In genomic region chr20:11027224-11027623, GRCh38 we compare ENCODE assay signal across 29 cellular contexts.
"Had no signal": no experiment of that assay in that cellular context is flagged by ENCODE, and none has a peak within 500 bp of the region (broad histone marks: within the 10 kb centered on the region; RNA-seq: fewer than 3 reads in every experiment).

No MANE protein-coding gene starts in this region.

- H3K36me3 ChIP-seq: stomach, suprapubic skin, thoracic aorta, thyroid gland, tibial artery, tibial nerve, transverse colon, upper lobe of left lung, upper lobe of right lung, uterus, vagina had no signal

- DNase-seq: stimulated activated CD4-positive, alpha-beta T cell treated with anti-CD3 and anti-CD28 coated beads, Interleukin-2, amount 100 ng/mL, for 48 hours; stimulated activated CD4-positive, alpha-beta T cell treated with anti-CD3 and anti-CD28 coated beads, Interleukin-4, amount 100 ng/mL, for 1 hour; stimulated activated CD4-positive, alpha-beta T cell treated with anti-CD3 and anti-CD28 coated beads, Interleukin-4, amount 100 ng/mL, for 24 hours; stimulated activated CD4-positive, alpha-beta T cell treated with anti-CD3 and anti-CD28 coated beads, Interleukin-4, amount 100 ng/mL, for 4 hours; stimulated activated CD8-positive, alpha-beta memory T cell treated with anti-CD3 and anti-CD28 coated beads, Interleukin-4, amount 100 ng/mL, for 48 hours; stimulated activated naive B cell treated with anti-CD40 and anti-IgM and Interleukin-4, amounts not matched to agents 10 μg/mL and 1 μg/mL and 100 μg/mL, for 72 hours; stimulated activated naive CD4-positive, alpha-beta T cell; stimulated activated naive CD4-positive, alpha-beta T cell treated with Interleukin-2 at 50 U/mL for 16 hours; stimulated activated naive CD8-positive, alpha-beta T cell treated with anti-CD3 and anti-CD28 coated beads, Interleukin-15, amount 100 ng/mL, for 72 hours; stimulated activated naive CD8-positive, alpha-beta T cell treated with anti-CD3 and anti-CD28 coated beads, Interleukin-15, Interleukin-2, amounts not matched to agents 100 U/mL and 50 U/mL, for 24 hours; stomach; substantia nigra; testis; thyroid gland; tibial artery; transverse colon; trophoblast cell; upper lobe of left lung; upper lobe of right lung; uterus had no signal

- H3K4me3 ChIP-seq: stomach, suprapubic skin, testis, thoracic aorta, thyroid gland, tibial artery, tibial nerve, transverse colon, upper lobe of left lung, upper lobe of right lung, uterus, vagina had no signal

- H3K4me3 Mint-ChIP-seq: stimulated activated effector memory CD8-positive, alpha-beta T cell treated with anti-CD3 and anti-CD28 coated beads, Interleukin-12 subunit alpha, Interleukin-12 subunit beta, amount 100 ng/mL, for 72 hours; stimulated activated memory B cell treated with anti-CD40 and anti-IgM and Interleukin-4, amounts not matched to agents 10 μg/mL and 1 μg/mL and 100 μg/mL, for 72 hours; stimulated activated naive B cell treated with anti-CD40 and anti-IgM and Interleukin-4, amounts not matched to agents 10 μg/mL and 1 μg/mL and 100 μg/mL, for 72 hours; stimulated activated naive CD8-positive, alpha-beta T cell treated with anti-CD3 and anti-CD28 coated beads, Interleukin-15, amount 100 ng/mL, for 72 hours; stimulated activated naive CD8-positive, alpha-beta T cell treated with anti-CD3 and anti-CD28 coated beads, Interleukin-15, Interleukin-2, amounts not matched to agents 100 ng/mL and 50 ng/mL, for 24 hours; type B pancreatic cell had no signal

- H3K27me3 ChIP-seq: stomach, suprapubic skin, testis, thyroid gland, tibial artery, tibial nerve, transverse colon, upper lobe of left lung, upper lobe of right lung, uterus, vagina had no signal

- H3K27ac ChIP-seq: stomach, suprapubic skin, testis, thoracic aorta, thyroid gland, tibial artery, tibial nerve, transverse colon, upper lobe of left lung, upper lobe of right lung, uterus, vagina had no signal

- H3K27ac Mint-ChIP-seq: stimulated activated effector memory CD8-positive, alpha-beta T cell treated with anti-CD3 and anti-CD28 coated beads, Interleukin-12 subunit alpha, Interleukin-12 subunit beta, amount 100 ng/mL, for 72 hours; stimulated activated memory B cell treated with anti-CD40 and anti-IgM and Interleukin-4, amounts not matched to agents 10 μg/mL and 1 μg/mL and 100 μg/mL, for 72 hours; stimulated activated naive B cell treated with anti-CD40 and anti-IgM and Interleukin-4, amounts not matched to agents 10 μg/mL and 1 μg/mL and 100 μg/mL, for 72 hours; stimulated activated naive CD8-positive, alpha-beta T cell treated with anti-CD3 and anti-CD28 coated beads, Interleukin-15, amount 100 ng/mL, for 72 hours; stimulated activated naive CD8-positive, alpha-beta T cell treated with anti-CD3 and anti-CD28 coated beads, Interleukin-15, Interleukin-2, amounts not matched to agents 100 ng/mL and 50 ng/mL, for 24 hours; type B pancreatic cell had no signal

- H3K27me3 Mint-ChIP-seq: stimulated activated memory B cell treated with anti-CD40 and anti-IgM and Interleukin-4, amounts not matched to agents 10 μg/mL and 1 μg/mL and 100 μg/mL, for 72 hours; stimulated activated naive B cell treated with anti-CD40 and anti-IgM and Interleukin-4, amounts not matched to agents 10 μg/mL and 1 μg/mL and 100 μg/mL, for 72 hours; stimulated activated naive CD8-positive, alpha-beta T cell treated with anti-CD3 and anti-CD28 coated beads, Interleukin-15, amount 100 ng/mL, for 72 hours; stimulated activated naive CD8-positive, alpha-beta T cell treated with anti-CD3 and anti-CD28 coated beads, Interleukin-15, Interleukin-2, amounts not matched to agents 100 ng/mL and 50 ng/mL, for 24 hours; type B pancreatic cell had no signal

- H3K9me3 ChIP-seq: testis, thoracic aorta, thyroid gland, tibial artery, transverse colon, upper lobe of right lung, uterus, vagina had no signal

- H3K4me1 Mint-ChIP-seq: stimulated activated effector memory CD8-positive, alpha-beta T cell treated with anti-CD3 and anti-CD28 coated beads, Interleukin-12 subunit alpha, Interleukin-12 subunit beta, amount 100 ng/mL, for 72 hours; stimulated activated memory B cell treated with anti-CD40 and anti-IgM and Interleukin-4, amounts not matched to agents 10 μg/mL and 1 μg/mL and 100 μg/mL, for 72 hours; stimulated activated naive B cell treated with anti-CD40 and anti-IgM and Interleukin-4, amounts not matched to agents 10 μg/mL and 1 μg/mL and 100 μg/mL, for 72 hours; stimulated activated naive CD8-positive, alpha-beta T cell treated with anti-CD3 and anti-CD28 coated beads, Interleukin-15, amount 100 ng/mL, for 72 hours had no signal

- H3K36me3 Mint-ChIP-seq: stimulated activated effector memory CD8-positive, alpha-beta T cell treated with anti-CD3 and anti-CD28 coated beads, Interleukin-12 subunit alpha, Interleukin-12 subunit beta, amount 100 ng/mL, for 72 hours; stimulated activated memory B cell treated with anti-CD40 and anti-IgM and Interleukin-4, amounts not matched to agents 10 μg/mL and 1 μg/mL and 100 μg/mL, for 72 hours; stimulated activated naive B cell treated with anti-CD40 and anti-IgM and Interleukin-4, amounts not matched to agents 10 μg/mL and 1 μg/mL and 100 μg/mL, for 72 hours; type B pancreatic cell had no signal

- H3K4me1 ChIP-seq: stomach, suprapubic skin, testis, thyroid gland, tibial artery, transverse colon, upper lobe of left lung, upper lobe of right lung, uterus, vagina had no signal

- ATAC-seq: stimulated activated effector memory CD8-positive, alpha-beta T cell treated with anti-CD3 and anti-CD28 coated beads, Interleukin-12 subunit alpha, Interleukin-12 subunit beta, amount 100 ng/mL, for 72 hours; stimulated activated memory B cell treated with anti-CD40 and anti-IgM and Interleukin-4, amounts not matched to agents 10 μg/mL and 1 μg/mL and 100 μg/mL, for 72 hours; stimulated activated naive B cell treated with anti-CD40 and anti-IgM and Interleukin-4, amounts not matched to agents 10 μg/mL and 1 μg/mL and 100 μg/mL, for 72 hours; stimulated activated naive CD8-positive, alpha-beta T cell treated with anti-CD3 and anti-CD28 coated beads, Interleukin-15, amount 100 ng/mL, for 72 hours; stimulated activated naive CD8-positive, alpha-beta T cell treated with anti-CD3 and anti-CD28 coated beads, Interleukin-15, Interleukin-2, amounts not matched to agents 100 U/mL and 50 U/mL, for 24 hours; upper lobe of right lung had no signal

- FAIRE-seq: urothelium cell line had no signal
